1 cellular context compared by ENCODE assay signal in genomic region chr10:125726914-125727313, GRCh38.
TF ChIP-seq lines count a peak whose summit lies in the region.

No MANE protein-coding gene starts in this region.

TF ChIP-seq in HepG2, 621 proteins besides CTCF, POLR2A, EP300 and RAD21:
- no peak for TF ChIP-seq SRSF4 (IDR thresholded peaks at IDR 0.05; ENCODE audit: low read depth, low read length, poor library complexity, severe bottlenecking)
- TF ChIP-seq MAF1 (CRISPR knock-in tag; IDR thresholded peaks at IDR 0.05; ENCODE audit: borderline replicate concordance), result no peak
- no peak for TF ChIP-seq HOXA9 (CRISPR knock-in tag; IDR thresholded peaks at IDR 0.05; ENCODE audit: borderline replicate concordance)
- no peak for TF ChIP-seq ZNF816 (CRISPR knock-in tag; IDR thresholded peaks at IDR 0.05; ENCODE audit: borderline replicate concordance)
- TF ChIP-seq ZBED4 (CRISPR knock-in tag; IDR thresholded peaks at IDR 0.05; ENCODE audit: borderline replicate concordance), result no peak
- no peak for TF ChIP-seq HMG20B (CRISPR knock-in tag; conservative IDR thresholded peaks at IDR 0.05)
- no peak for TF ChIP-seq TOPORS (CRISPR knock-in tag; IDR thresholded peaks at IDR 0.05)
- TF ChIP-seq ATF7-NPFF (CRISPR knock-in tag; IDR thresholded peaks at IDR 0.05; ENCODE audit: low read depth), result no peak
- no peak for TF ChIP-seq ZBTB44 (CRISPR knock-in tag; IDR thresholded peaks at IDR 0.05)
- TF ChIP-seq SCMH1 (CRISPR knock-in tag; IDR thresholded peaks at IDR 0.05; ENCODE audit: borderline replicate concordance), result no peak
- TF ChIP-seq ZNF703 (CRISPR knock-in tag; IDR thresholded peaks at IDR 0.05; ENCODE audit: borderline replicate concordance), result no peak
- TF ChIP-seq ETV5 (CRISPR knock-in tag; IDR thresholded peaks at IDR 0.05; ENCODE audit: borderline replicate concordance), result no peak
